29 cellular contexts compared by ENCODE assay signal in genomic region chr14:104755621-104756020, GRCh38. TPM values are rescaled to one million over a fixed set of nuclear protein-coding genes. Genes with fewer than 3 reads are reported as not detected.
A peak's percentile ranks its signal among the peaks of the same experiment; 100 is the strongest.
DNase-seq lines count a peak whose midpoint lies in the region; ATAC-seq and TF ChIP-seq lines count a peak whose summit lies in the region.
"Had no signal": no experiment of that assay in that cellular context is flagged by ENCODE, and none has a peak within 500 bp of the region (broad histone marks: within the 10 kb centered on the region; RNA-seq: fewer than 3 reads in every experiment).

No MANE protein-coding gene starts in this region.

- peaks cover 20% of the 10 kb centered on the region for H3K4me1 ChIP-seq in CD8-positive, alpha-beta memory T cell (ENCODE audit: insufficient read depth, low read length)

- H3K4me3 ChIP-seq in CD8-positive, alpha-beta memory T cell (ENCODE audit: low read length) = no peak overlapping the region
- H3K4me3 ChIP-seq: breast epithelium, gastroesophageal sphincter, lower lobe of right lung, smooth muscle cell, stomach, vagina had no signal

- TF ChIP-seq CTCF in activated CD8-positive, alpha-beta T cell treated with anti-CD3 and anti-CD28 coated beads for 36 hours (IDR thresholded peaks at IDR 0.05) = no peak
- TF ChIP-seq CTCF in neural crest cell (conservative IDR thresholded peaks at IDR 0.05) = no peak

- DNase-seq in activated CD8-positive, alpha-beta T cell treated with anti-CD3 and anti-CD28 coated beads, Interleukin-2, amount 10 ng/mL, durations not matched to agents 7 days and 5 days = no peak
- DNase-seq in activated CD8-positive, alpha-beta T cell treated with anti-CD3 and anti-CD28 coated beads for 36 hours = no peak
- no peak for DNase-seq in CD8-positive, alpha-beta memory T cell
- DNase-seq in activated naive CD8-positive, alpha-beta T cell treated with anti-CD3 and anti-CD28 coated beads for 36 hours = no peak
- DNase-seq in neural crest cell (ENCODE audit: low read depth, low spot score) (no peak), NOMO-1 treated with DMSO at 0.1 percent for 48 hours (lab: John Stamatoyannopoulos, UW; ENCODE audit: unreplicated experiment) (no peak), putamen (ENCODE audit: low spot score) (no peak)
- DNase-seq: activated T-cell treated with anti-CD3 and anti-CD28 coated beads, Interleukin-2, amount 50 U/mL, for 48 hours; amygdala; CD8-positive, alpha-beta T cell; EL; H9; kidney glomerular epithelial cell; lower lobe of right lung; MV-4-11; naive thymus-derived CD4-positive, alpha-beta T cell; NCI-H1436; NCI-H2081; NCI-H2227 treated with DMSO at 0.1 percent for 48 hours; NCI-H526; nucleus accumbens; stimulated activated CD4-positive, alpha-beta T cell treated with anti-CD3 and anti-CD28 coated beads, Interleukin-1b, Interleukin-23, amount 100 ng/mL, for 48 hours; stomach; tibial artery had no signal

- ATAC-seq in activated CD8-positive, alpha-beta T cell treated with anti-CD3 and anti-CD28 coated beads, Interleukin-2, amount 10 ng/mL, durations not matched to agents 7 days and 5 days = no peak
- ATAC-seq in activated CD8-positive, alpha-beta T cell treated with anti-CD3 and anti-CD28 coated beads for 36 hours = no peak
- ATAC-seq in HG02981 (IDR thresholded peaks at IDR 0.05; ENCODE audit: unreplicated experiment) = no peak
- ATAC-seq: CD8-positive, alpha-beta T cell; gastroesophageal sphincter; lower lobe of right lung; naive thymus-derived CD4-positive, alpha-beta T cell had no signal

- CTCF ChIA-PET in activated CD8-positive, alpha-beta T cell treated with anti-CD3 and anti-CD28 coated beads, Interleukin-2, amount 10 ng/mL, durations not matched to agents 7 days and 5 days (lab: Charles Lee) = interaction anchor here (1.0 to 2.9 kb wide), 2 partner anchors 13 to 72 kb away, joined by 3 to 17 read pairs; no protein-coding TSS in a partner anchor
- CTCF ChIA-PET in activated CD8-positive, alpha-beta T cell treated with anti-CD3 and anti-CD28 coated beads for 36 hours (lab: Charles Lee) = no interaction called here
- CTCF ChIA-PET in CD8-positive, alpha-beta memory T cell (lab: Charles Lee) = interaction anchor here (1.3 to 1.4 kb wide), 2 partner anchors 11 to 13 kb away, joined by 5 to 6 read pairs; no protein-coding TSS in a partner anchor

- intact Hi-C loops in activated CD8-positive, alpha-beta T cell treated with anti-CD3 and anti-CD28 coated beads for 36 hours (cut with micrococcal nuclease) = no loop called here

- H3K36me3 ChIP-seq in CD8-positive, alpha-beta memory T cell (ENCODE audit: insufficient read depth, low read length) = peaks cover 7% of the 10 kb centered on the region

- H3K4me3 Mint-ChIP-seq in activated CD8-positive, alpha-beta T cell treated with anti-CD3 and anti-CD28 coated beads, Interleukin-2, amount 10 ng/mL, durations not matched to agents 7 days and 5 days = peak overlapping the region; percentile 91
- H3K4me3 Mint-ChIP-seq in activated CD8-positive, alpha-beta T cell treated with anti-CD3 and anti-CD28 coated beads for 36 hours = no peak overlapping the region
- peak overlapping the region in 4 of 7 donors; percentile 31 to 88 (median 64) for H3K4me3 Mint-ChIP-seq in CD8-positive, alpha-beta memory T cell
- peak overlapping the region; percentile 98 for H3K4me3 Mint-ChIP-seq in activated naive CD8-positive, alpha-beta T cell treated with anti-CD3 and anti-CD28 coated beads for 36 hours
- peak overlapping the region; percentile 97 for H3K4me3 Mint-ChIP-seq in neural crest cell

- H3K9me3 Mint-ChIP-seq in activated CD8-positive, alpha-beta T cell treated with anti-CD3 and anti-CD28 coated beads, Interleukin-2, amount 10 ng/mL, durations not matched to agents 7 days and 5 days (ENCODE audit: insufficient read depth) = no peaks in the 10 kb centered on the region
- no peaks in the 10 kb centered on the region for H3K9me3 Mint-ChIP-seq in activated CD8-positive, alpha-beta T cell treated with anti-CD3 and anti-CD28 coated beads for 36 hours
- H3K9me3 Mint-ChIP-seq in CD8-positive, alpha-beta memory T cell = no peaks in the 10 kb centered on the region
- no peaks in the 10 kb centered on the region for H3K9me3 Mint-ChIP-seq in activated naive CD8-positive, alpha-beta T cell treated with anti-CD3 and anti-CD28 coated beads for 36 hours
- no peaks in the 10 kb centered on the region for H3K9me3 Mint-ChIP-seq in neural crest cell
- H3K9me3 Mint-ChIP-seq: CD8-positive, alpha-beta T cell had no signal

- no peaks in the 10 kb centered on the region for H3K27me3 Mint-ChIP-seq in activated CD8-positive, alpha-beta T cell treated with anti-CD3 and anti-CD28 coated beads, Interleukin-2, amount 10 ng/mL, durations not matched to agents 7 days and 5 days (ENCODE audit: low read depth)
- H3K27me3 Mint-ChIP-seq in activated CD8-positive, alpha-beta T cell treated with anti-CD3 and anti-CD28 coated beads for 36 hours = no peaks in the 10 kb centered on the region
- no peaks in the 10 kb centered on the region for H3K27me3 Mint-ChIP-seq in CD8-positive, alpha-beta memory T cell
- no peaks in the 10 kb centered on the region for H3K27me3 Mint-ChIP-seq in activated naive CD8-positive, alpha-beta T cell treated with anti-CD3 and anti-CD28 coated beads for 36 hours
- H3K27me3 Mint-ChIP-seq in neural crest cell (ENCODE audit: low read depth) = peaks cover 4% of the 10 kb centered on the region
- H3K27me3 Mint-ChIP-seq: naive thymus-derived CD4-positive, alpha-beta T cell had no signal

- H3K27ac Mint-ChIP-seq in activated CD8-positive, alpha-beta T cell treated with anti-CD3 and anti-CD28 coated beads, Interleukin-2, amount 10 ng/mL, durations not matched to agents 7 days and 5 days = peak overlapping the region; percentile 95
- H3K27ac Mint-ChIP-seq in activated CD8-positive, alpha-beta T cell treated with anti-CD3 and anti-CD28 coated beads for 36 hours = no peak overlapping the region
- peak overlapping the region in 2 of 8 donors; percentile 7 to 87 for H3K27ac Mint-ChIP-seq in CD8-positive, alpha-beta memory T cell
- H3K27ac Mint-ChIP-seq in activated naive CD8-positive, alpha-beta T cell treated with anti-CD3 and anti-CD28 coated beads for 36 hours = no peak overlapping the region
- no peak overlapping the region for H3K27ac Mint-ChIP-seq in neural crest cell (ENCODE audit: unreplicated experiment)

- H3K36me3 Mint-ChIP-seq in activated CD8-positive, alpha-beta T cell treated with anti-CD3 and anti-CD28 coated beads, Interleukin-2, amount 10 ng/mL, durations not matched to agents 7 days and 5 days (ENCODE audit: low read depth) = peaks cover 59% of the 10 kb centered on the region
- H3K36me3 Mint-ChIP-seq in activated CD8-positive, alpha-beta T cell treated with anti-CD3 and anti-CD28 coated beads for 36 hours (ENCODE audit: low read depth) = peaks cover 36% of the 10 kb centered on the region
- peaks cover 0 to 66% (median 8%) of the 10 kb centered on the region in 3 donors for H3K36me3 Mint-ChIP-seq in CD8-positive, alpha-beta memory T cell
- H3K36me3 Mint-ChIP-seq in activated naive CD8-positive, alpha-beta T cell treated with anti-CD3 and anti-CD28 coated beads for 36 hours = peaks cover 29% of the 10 kb centered on the region
- H3K36me3 Mint-ChIP-seq in neural crest cell (ENCODE audit: low read depth) = peaks cover 4% of the 10 kb centered on the region

- peaks cover 59% of the 10 kb centered on the region for H3K4me1 Mint-ChIP-seq in activated CD8-positive, alpha-beta T cell treated with anti-CD3 and anti-CD28 coated beads, Interleukin-2, amount 10 ng/mL, durations not matched to agents 7 days and 5 days (ENCODE audit: low read depth)
- H3K4me1 Mint-ChIP-seq in activated CD8-positive, alpha-beta T cell treated with anti-CD3 and anti-CD28 coated beads for 36 hours (ENCODE audit: low read depth) = peaks cover 39% of the 10 kb centered on the region
- H3K4me1 Mint-ChIP-seq in CD8-positive, alpha-beta memory T cell = peaks cover 27 to 58% (median 28%) of the 10 kb centered on the region in 3 donors
- H3K4me1 Mint-ChIP-seq in activated naive CD8-positive, alpha-beta T cell treated with anti-CD3 and anti-CD28 coated beads for 36 hours = peaks cover 42% of the 10 kb centered on the region
- H3K4me1 Mint-ChIP-seq in neural crest cell = peaks cover 25% of the 10 kb centered on the region

- H3K9me3 ChIP-seq in CD8-positive, alpha-beta memory T cell (ENCODE audit: low read length) = no peaks in the 10 kb centered on the region
- H3K9me3 ChIP-seq: breast epithelium, gastroesophageal sphincter, lower lobe of right lung, stomach, tibial artery, vagina had no signal

- POLR2A ChIA-PET in activated CD8-positive, alpha-beta T cell treated with anti-CD3 and anti-CD28 coated beads, Interleukin-2, amount 10 ng/mL, durations not matched to agents 7 days and 5 days (lab: Charles Lee) = no interaction called here
- POLR2A ChIA-PET in activated CD8-positive, alpha-beta T cell treated with anti-CD3 and anti-CD28 coated beads for 36 hours (lab: Charles Lee) = no interaction called here
- POLR2A ChIA-PET in CD8-positive, alpha-beta memory T cell (lab: Charles Lee) = interaction anchor here (0.7 kb wide), 1 partner anchor 139 kb away, joined by 3 read pairs; no protein-coding TSS in a partner anchor

- H3K27ac ChIP-seq in CD8-positive, alpha-beta memory T cell (ENCODE audit: low read depth, low read length) = no peak overlapping the region
- H3K27ac ChIP-seq: breast epithelium, lower lobe of right lung, stomach, vagina had no signal

- no peaks in the 10 kb centered on the region for H3K27me3 ChIP-seq in CD8-positive, alpha-beta memory T cell (ENCODE audit: insufficient read depth, low read length, poor library complexity, severe bottlenecking)
- H3K27me3 ChIP-seq: breast epithelium, gastroesophageal sphincter, stomach, tibial artery, vagina had no signal

RNA-seq across cellular contexts. Expression of gene SIVA1, which starts 2.7 kb away (rescaled TPM):
- 100 to 1,000 TPM; 175 to 186 TPM for total RNA-seq in activated CD8-positive, alpha-beta T cell treated with anti-CD3 and anti-CD28 coated beads, Interleukin-2, amount 10 ng/mL, durations not matched to agents 7 days and 5 days
- 100 to 1,000 TPM; 115 to 125 TPM for total RNA-seq in activated CD8-positive, alpha-beta T cell treated with anti-CD3 and anti-CD28 coated beads for 36 hours
- 100 to 1,000 TPM; 150 to 175 TPM for total RNA-seq in CD8-positive, alpha-beta memory T cell
- 227 TPM for polyA plus RNA-seq in CD8-positive, alpha-beta memory T cell
- total RNA-seq in activated naive CD8-positive, alpha-beta T cell treated with anti-CD3 and anti-CD28 coated beads for 36 hours = 100 to 1,000 TPM; 137 to 147 TPM
- 109 and 121 TPM in 2 replicates for total RNA-seq in neural crest cell

RNA-seq across cellular contexts. Expression of gene ADSS1, which starts 31.6 kb away (rescaled TPM):
- total RNA-seq in activated CD8-positive, alpha-beta T cell treated with anti-CD3 and anti-CD28 coated beads, Interleukin-2, amount 10 ng/mL, durations not matched to agents 7 days and 5 days = 1 to 10 TPM; 1.8 TPM
- 1 to 10 TPM; 2.7 to 3.0 TPM for total RNA-seq in activated CD8-positive, alpha-beta T cell treated with anti-CD3 and anti-CD28 coated beads for 36 hours
- 1 to 10 TPM; 1.4 to 1.5 TPM for total RNA-seq in CD8-positive, alpha-beta memory T cell
- 1.6 TPM for polyA plus RNA-seq in CD8-positive, alpha-beta memory T cell
- total RNA-seq in activated naive CD8-positive, alpha-beta T cell treated with anti-CD3 and anti-CD28 coated beads for 36 hours = 1 to 10 TPM in 1 of 2 experiments, under 1 TPM in 1; 0.87 to 1.7 TPM
- 4.4 and 5.0 TPM in 2 replicates for total RNA-seq in neural crest cell

RNA-seq across cellular contexts. Expression of gene AKT1, which starts 39.9 kb away (rescaled TPM):
- 100 to 1,000 TPM; 217 to 222 TPM for total RNA-seq in activated CD8-positive, alpha-beta T cell treated with anti-CD3 and anti-CD28 coated beads, Interleukin-2, amount 10 ng/mL, durations not matched to agents 7 days and 5 days
- 100 to 1,000 TPM; 116 to 121 TPM for total RNA-seq in activated CD8-positive, alpha-beta T cell treated with anti-CD3 and anti-CD28 coated beads for 36 hours
- 100 to 1,000 TPM; 147 to 150 TPM for total RNA-seq in CD8-positive, alpha-beta memory T cell
- 34.1 TPM for polyA plus RNA-seq in CD8-positive, alpha-beta memory T cell
- total RNA-seq in activated naive CD8-positive, alpha-beta T cell treated with anti-CD3 and anti-CD28 coated beads for 36 hours = 100 to 1,000 TPM; 112 TPM
- 179 and 191 TPM in 2 replicates for total RNA-seq in neural crest cell

RNA-seq across cellular contexts. Expression of gene ZBTB42, which starts 45.3 kb away (rescaled TPM):
- 1 to 10 TPM; 5.3 TPM for total RNA-seq in activated CD8-positive, alpha-beta T cell treated with anti-CD3 and anti-CD28 coated beads, Interleukin-2, amount 10 ng/mL, durations not matched to agents 7 days and 5 days
- total RNA-seq in activated CD8-positive, alpha-beta T cell treated with anti-CD3 and anti-CD28 coated beads for 36 hours = 1 to 10 TPM; 1.3 TPM
- total RNA-seq in CD8-positive, alpha-beta memory T cell = 1 to 10 TPM; 3.3 to 3.5 TPM
- 2.7 TPM for polyA plus RNA-seq in CD8-positive, alpha-beta memory T cell
- 1 to 10 TPM; 1.1 to 1.4 TPM for total RNA-seq in activated naive CD8-positive, alpha-beta T cell treated with anti-CD3 and anti-CD28 coated beads for 36 hours
- 2.2 and 2.7 TPM in 2 replicates for total RNA-seq in neural crest cell
